ENCODE assay signal across 1 cellular context in the genomic region with DNA sequence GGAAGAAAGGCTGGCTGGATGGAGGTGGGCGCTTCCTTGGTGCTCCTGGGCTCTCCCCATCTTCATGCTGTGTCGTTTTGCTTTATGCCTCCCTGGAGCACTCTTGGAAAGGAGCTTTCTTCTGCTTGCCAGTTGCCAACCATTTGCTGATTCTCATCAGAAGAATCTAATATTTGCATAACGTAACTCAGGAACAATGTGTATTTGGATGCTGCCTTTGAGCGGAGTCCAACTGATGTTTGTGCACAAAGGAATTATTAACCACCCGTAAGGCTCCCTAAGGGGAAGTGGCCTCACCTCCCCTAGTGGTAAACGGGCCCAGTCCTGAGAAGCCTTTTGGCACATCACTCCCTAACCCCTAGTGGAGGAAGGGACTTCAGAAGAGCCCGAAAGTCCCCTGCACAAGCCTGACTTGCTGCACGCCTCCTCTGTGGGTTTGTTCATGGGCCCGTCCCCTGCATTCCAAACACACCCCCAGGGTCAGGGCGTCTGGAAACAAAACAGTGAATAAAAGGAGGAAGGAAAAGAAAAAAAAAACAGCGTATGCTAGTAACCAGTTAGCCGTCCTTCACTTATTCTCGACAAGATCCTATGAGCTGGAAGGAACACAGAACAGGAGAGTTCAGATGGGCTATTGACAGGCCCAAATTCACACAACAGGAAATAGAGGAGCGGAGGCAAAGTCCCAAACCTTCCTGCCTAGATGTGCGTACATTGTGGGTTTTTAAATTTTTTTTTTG.
A peak's percentile ranks its signal among the peaks of the same experiment; 100 is the strongest.
TF ChIP-seq lines count a peak whose summit lies in the region.

No MANE protein-coding gene starts in this region.

TF ChIP-seq in HepG2, 621 proteins besides CTCF, POLR2A, EP300 and RAD21 (continued from another document and continues in another):
- TF ChIP-seq GABPB1 (CRISPR knock-in tag; IDR thresholded peaks at IDR 0.05) (no peak; the same call in 1 of the 2 replicates), ZNF180 (CRISPR knock-in tag; IDR thresholded peaks at IDR 0.05; ENCODE audit: borderline replicate concordance, low read depth) (no peak), SAP130 (CRISPR knock-in tag; IDR thresholded peaks at IDR 0.05; ENCODE audit: low read depth) (peak; percentile 86), SOX6 (IDR thresholded peaks at IDR 0.05) (no peak), SOX6 (CRISPR knock-in tag; IDR thresholded peaks at IDR 0.05) (peak; percentile 99), FIP1L1 (IDR thresholded peaks at IDR 0.05; ENCODE audit: borderline replicate concordance, insufficient read depth, low read depth, low read length) (no peak), ZNF782 (CRISPR knock-in tag; IDR thresholded peaks at IDR 0.05; ENCODE audit: borderline replicate concordance) (no peak; the same call in 1 of the 2 replicates), FOXM1 (CRISPR knock-in tag; IDR thresholded peaks at IDR 0.05) (no peak), RARA (CRISPR knock-in tag; IDR thresholded peaks at IDR 0.05) (peak; percentile 90), KAT7 (CRISPR knock-in tag; IDR thresholded peaks at IDR 0.05; ENCODE audit: borderline replicate concordance) (peak; percentile 55), KDM5A (IDR thresholded peaks at IDR 0.05; ENCODE audit: borderline replicate concordance, low read length) (no peak; the same call in 1 of the 2 replicates), ZNF563 (CRISPR knock-in tag; IDR thresholded peaks at IDR 0.05) (no peak), GTF2F1 (IDR thresholded peaks at IDR 0.05; ENCODE audit: low read length) (no peak), RBM39 (IDR thresholded peaks at IDR 0.05; ENCODE audit: low read depth, low read length, poor library complexity, severe bottlenecking) (no peak), SRY (CRISPR knock-in tag; IDR thresholded peaks at IDR 0.05) (peak; percentile 25; the same call in 1 of the 2 replicates), ATM (IDR thresholded peaks at IDR 0.05; ENCODE audit: borderline replicate concordance) (no peak), SCMH1 (CRISPR knock-in tag; IDR thresholded peaks at IDR 0.05; ENCODE audit: borderline replicate concordance) (no peak), ZNF317 (CRISPR knock-in tag; IDR thresholded peaks at IDR 0.05) (no peak), ZNF605 (CRISPR knock-in tag; IDR thresholded peaks at IDR 0.05) (peak; percentile 72), MXI1 (IDR thresholded peaks at IDR 0.05; ENCODE audit: borderline replicate concordance, low read depth, low read length) (0 out of 3 replicates have a peak, but pooled peaks have one; percentile 9), ARID2 (CRISPR knock-in tag; IDR thresholded peaks at IDR 0.05; ENCODE audit: borderline replicate concordance) (no peak), NKX3-1 (CRISPR knock-in tag; IDR thresholded peaks at IDR 0.05) (no peak), ARNT (IDR thresholded peaks at IDR 0.05) (no peak), JARID2 (CRISPR knock-in tag; IDR thresholded peaks at IDR 0.05; ENCODE audit: insufficient replicate concordance) (no peak), KLF15 (CRISPR knock-in tag; IDR thresholded peaks at IDR 0.05; ENCODE audit: borderline replicate concordance) (no peak), ZFP82 (CRISPR knock-in tag; IDR thresholded peaks at IDR 0.05; ENCODE audit: borderline replicate concordance) (no peak), ZNF253 (CRISPR knock-in tag; IDR thresholded peaks at IDR 0.05; ENCODE audit: borderline replicate concordance) (no peak), ATAD3A (CRISPR knock-in tag; IDR thresholded peaks at IDR 0.05) (no peak), ZNF451 (CRISPR knock-in tag; IDR thresholded peaks at IDR 0.05) (no peak), ZNF749 (CRISPR knock-in tag; IDR thresholded peaks at IDR 0.05; ENCODE audit: borderline replicate concordance) (peak; percentile 50; the same call in 1 of the 2 replicates), ELF1 (CRISPR knock-in tag; IDR thresholded peaks at IDR 0.05) (peak; percentile 48; the same call in 1 of the 2 replicates), ZNF7 (CRISPR knock-in tag; IDR thresholded peaks at IDR 0.05) (no peak), FOXC1 (CRISPR knock-in tag; IDR thresholded peaks at IDR 0.05; ENCODE audit: borderline replicate concordance) (0 out of 2 replicates have a peak, but pooled peaks have one; percentile 68), SP1 (IDR thresholded peaks at IDR 0.05) (no peak), SP1 (CRISPR knock-in tag; IDR thresholded peaks at IDR 0.05) (no peak), ZNF543 (CRISPR knock-in tag; IDR thresholded peaks at IDR 0.05) (no peak), SIN3B (IDR thresholded peaks at IDR 0.05; ENCODE audit: low read length) (no peak)
- TF ChIP-seq, protein P1, sequence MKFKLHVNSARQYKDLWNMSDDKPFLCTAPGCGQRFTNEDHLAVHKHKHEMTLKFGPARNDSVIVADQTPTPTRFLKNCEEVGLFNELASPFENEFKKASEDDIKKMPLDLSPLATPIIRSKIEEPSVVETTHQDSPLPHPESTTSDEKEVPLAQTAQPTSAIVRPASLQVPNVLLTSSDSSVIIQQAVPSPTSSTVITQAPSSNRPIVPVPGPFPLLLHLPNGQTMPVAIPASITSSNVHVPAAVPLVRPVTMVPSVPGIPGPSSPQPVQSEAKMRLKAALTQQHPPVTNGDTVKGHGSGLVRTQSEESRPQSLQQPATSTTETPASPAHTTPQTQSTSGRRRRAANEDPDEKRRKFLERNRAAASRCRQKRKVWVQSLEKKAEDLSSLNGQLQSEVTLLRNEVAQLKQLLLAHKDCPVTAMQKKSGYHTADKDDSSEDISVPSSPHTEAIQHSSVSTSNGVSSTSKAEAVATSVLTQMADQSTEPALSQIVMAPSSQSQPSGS (CRISPR knock-in tag; IDR thresholded peaks at IDR 0.05), result peak; percentile 94
- TF ChIP-seq, protein P2, sequence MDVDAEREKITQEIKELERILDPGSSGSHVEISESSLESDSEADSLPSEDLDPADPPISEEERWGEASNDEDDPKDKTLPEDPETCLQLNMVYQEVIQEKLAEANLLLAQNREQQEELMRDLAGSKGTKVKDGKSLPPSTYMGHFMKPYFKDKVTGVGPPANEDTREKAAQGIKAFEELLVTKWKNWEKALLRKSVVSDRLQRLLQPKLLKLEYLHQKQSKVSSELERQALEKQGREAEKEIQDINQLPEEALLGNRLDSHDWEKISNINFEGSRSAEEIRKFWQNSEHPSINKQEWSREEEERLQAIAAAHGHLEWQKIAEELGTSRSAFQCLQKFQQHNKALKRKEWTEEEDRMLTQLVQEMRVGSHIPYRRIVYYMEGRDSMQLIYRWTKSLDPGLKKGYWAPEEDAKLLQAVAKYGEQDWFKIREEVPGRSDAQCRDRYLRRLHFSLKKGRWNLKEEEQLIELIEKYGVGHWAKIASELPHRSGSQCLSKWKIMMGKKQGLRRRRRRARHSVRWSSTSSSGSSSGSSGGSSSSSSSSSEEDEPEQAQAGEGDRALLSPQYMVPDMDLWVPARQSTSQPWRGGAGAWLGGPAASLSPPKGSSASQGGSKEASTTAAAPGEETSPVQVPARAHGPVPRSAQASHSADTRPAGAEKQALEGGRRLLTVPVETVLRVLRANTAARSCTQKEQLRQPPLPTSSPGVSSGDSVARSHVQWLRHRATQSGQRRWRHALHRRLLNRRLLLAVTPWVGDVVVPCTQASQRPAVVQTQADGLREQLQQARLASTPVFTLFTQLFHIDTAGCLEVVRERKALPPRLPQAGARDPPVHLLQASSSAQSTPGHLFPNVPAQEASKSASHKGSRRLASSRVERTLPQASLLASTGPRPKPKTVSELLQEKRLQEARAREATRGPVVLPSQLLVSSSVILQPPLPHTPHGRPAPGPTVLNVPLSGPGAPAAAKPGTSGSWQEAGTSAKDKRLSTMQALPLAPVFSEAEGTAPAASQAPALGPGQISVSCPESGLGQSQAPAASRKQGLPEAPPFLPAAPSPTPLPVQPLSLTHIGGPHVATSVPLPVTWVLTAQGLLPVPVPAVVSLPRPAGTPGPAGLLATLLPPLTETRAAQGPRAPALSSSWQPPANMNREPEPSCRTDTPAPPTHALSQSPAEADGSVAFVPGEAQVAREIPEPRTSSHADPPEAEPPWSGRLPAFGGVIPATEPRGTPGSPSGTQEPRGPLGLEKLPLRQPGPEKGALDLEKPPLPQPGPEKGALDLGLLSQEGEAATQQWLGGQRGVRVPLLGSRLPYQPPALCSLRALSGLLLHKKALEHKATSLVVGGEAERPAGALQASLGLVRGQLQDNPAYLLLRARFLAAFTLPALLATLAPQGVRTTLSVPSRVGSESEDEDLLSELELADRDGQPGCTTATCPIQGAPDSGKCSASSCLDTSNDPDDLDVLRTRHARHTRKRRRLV (CRISPR knock-in tag; IDR thresholded peaks at IDR 0.05), result no peak
- TF ChIP-seq, protein P3, sequence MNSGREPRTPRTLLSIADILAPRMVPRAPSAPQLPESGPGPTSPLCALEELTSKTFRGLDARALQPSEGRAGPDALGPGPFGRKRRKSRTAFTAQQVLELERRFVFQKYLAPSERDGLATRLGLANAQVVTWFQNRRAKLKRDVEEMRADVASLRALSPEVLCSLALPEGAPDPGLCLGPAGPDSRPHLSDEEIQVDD (CRISPR knock-in tag; IDR thresholded peaks at IDR 0.05; ENCODE audit: borderline replicate concordance), result no peak
- TF ChIP-seq, protein P4, sequence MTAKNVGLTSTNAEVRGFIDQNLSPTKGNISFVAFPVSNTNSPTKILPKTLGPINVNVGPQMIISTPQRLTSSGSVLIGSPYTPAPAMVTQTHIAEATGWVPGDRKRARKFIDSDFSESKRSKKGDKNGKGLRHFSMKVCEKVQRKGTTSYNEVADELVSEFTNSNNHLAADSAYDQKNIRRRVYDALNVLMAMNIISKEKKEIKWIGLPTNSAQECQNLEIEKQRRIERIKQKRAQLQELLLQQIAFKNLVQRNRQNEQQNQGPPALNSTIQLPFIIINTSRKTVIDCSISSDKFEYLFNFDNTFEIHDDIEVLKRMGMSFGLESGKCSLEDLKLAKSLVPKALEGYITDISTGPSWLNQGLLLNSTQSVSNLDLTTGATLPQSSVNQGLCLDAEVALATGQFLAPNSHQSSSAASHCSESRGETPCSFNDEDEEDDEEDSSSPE (CRISPR knock-in tag; IDR thresholded peaks at IDR 0.05), result peak; percentile 45; the same call in 1 of the 2 replicates
- TF ChIP-seq, protein P5, sequence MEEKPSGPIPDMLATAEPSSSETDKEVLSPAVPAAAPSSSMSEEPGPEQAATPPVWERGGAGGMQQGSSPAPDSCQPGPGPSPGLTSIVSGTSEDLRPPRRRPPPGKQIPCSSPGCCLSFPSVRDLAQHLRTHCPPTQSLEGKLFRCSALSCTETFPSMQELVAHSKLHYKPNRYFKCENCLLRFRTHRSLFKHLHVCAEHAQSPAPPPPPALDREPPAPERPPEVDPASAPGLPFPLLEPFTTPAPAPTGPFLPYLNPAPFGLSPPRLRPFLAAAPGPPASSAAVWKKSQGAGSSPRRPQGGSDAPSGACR (CRISPR knock-in tag; IDR thresholded peaks at IDR 0.05), result 0 out of 2 replicates have a peak, but pooled peaks have one; percentile 49
- TF ChIP-seq, protein P6, sequence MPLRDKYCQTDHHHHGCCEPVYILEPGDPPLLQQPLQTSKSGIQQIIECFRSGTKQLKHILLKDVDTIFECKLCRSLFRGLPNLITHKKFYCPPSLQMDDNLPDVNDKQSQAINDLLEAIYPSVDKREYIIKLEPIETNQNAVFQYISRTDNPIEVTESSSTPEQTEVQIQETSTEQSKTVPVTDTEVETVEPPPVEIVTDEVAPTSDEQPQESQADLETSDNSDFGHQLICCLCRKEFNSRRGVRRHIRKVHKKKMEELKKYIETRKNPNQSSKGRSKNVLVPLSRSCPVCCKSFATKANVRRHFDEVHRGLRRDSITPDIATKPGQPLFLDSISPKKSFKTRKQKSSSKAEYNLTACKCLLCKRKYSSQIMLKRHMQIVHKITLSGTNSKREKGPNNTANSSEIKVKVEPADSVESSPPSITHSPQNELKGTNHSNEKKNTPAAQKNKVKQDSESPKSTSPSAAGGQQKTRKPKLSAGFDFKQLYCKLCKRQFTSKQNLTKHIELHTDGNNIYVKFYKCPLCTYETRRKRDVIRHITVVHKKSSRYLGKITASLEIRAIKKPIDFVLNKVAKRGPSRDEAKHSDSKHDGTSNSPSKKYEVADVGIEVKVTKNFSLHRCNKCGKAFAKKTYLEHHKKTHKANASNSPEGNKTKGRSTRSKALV (CRISPR knock-in tag; IDR thresholded peaks at IDR 0.05), result no peak
- TF ChIP-seq, protein P7, sequence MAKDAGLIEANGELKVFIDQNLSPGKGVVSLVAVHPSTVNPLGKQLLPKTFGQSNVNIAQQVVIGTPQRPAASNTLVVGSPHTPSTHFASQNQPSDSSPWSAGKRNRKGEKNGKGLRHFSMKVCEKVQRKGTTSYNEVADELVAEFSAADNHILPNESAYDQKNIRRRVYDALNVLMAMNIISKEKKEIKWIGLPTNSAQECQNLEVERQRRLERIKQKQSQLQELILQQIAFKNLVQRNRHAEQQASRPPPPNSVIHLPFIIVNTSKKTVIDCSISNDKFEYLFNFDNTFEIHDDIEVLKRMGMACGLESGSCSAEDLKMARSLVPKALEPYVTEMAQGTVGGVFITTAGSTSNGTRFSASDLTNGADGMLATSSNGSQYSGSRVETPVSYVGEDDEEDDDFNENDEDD (CRISPR knock-in tag; IDR thresholded peaks at IDR 0.05; ENCODE audit: borderline replicate concordance), result no peak; the same call in 1 of the 2 replicates
- TF ChIP-seq, protein P8, sequence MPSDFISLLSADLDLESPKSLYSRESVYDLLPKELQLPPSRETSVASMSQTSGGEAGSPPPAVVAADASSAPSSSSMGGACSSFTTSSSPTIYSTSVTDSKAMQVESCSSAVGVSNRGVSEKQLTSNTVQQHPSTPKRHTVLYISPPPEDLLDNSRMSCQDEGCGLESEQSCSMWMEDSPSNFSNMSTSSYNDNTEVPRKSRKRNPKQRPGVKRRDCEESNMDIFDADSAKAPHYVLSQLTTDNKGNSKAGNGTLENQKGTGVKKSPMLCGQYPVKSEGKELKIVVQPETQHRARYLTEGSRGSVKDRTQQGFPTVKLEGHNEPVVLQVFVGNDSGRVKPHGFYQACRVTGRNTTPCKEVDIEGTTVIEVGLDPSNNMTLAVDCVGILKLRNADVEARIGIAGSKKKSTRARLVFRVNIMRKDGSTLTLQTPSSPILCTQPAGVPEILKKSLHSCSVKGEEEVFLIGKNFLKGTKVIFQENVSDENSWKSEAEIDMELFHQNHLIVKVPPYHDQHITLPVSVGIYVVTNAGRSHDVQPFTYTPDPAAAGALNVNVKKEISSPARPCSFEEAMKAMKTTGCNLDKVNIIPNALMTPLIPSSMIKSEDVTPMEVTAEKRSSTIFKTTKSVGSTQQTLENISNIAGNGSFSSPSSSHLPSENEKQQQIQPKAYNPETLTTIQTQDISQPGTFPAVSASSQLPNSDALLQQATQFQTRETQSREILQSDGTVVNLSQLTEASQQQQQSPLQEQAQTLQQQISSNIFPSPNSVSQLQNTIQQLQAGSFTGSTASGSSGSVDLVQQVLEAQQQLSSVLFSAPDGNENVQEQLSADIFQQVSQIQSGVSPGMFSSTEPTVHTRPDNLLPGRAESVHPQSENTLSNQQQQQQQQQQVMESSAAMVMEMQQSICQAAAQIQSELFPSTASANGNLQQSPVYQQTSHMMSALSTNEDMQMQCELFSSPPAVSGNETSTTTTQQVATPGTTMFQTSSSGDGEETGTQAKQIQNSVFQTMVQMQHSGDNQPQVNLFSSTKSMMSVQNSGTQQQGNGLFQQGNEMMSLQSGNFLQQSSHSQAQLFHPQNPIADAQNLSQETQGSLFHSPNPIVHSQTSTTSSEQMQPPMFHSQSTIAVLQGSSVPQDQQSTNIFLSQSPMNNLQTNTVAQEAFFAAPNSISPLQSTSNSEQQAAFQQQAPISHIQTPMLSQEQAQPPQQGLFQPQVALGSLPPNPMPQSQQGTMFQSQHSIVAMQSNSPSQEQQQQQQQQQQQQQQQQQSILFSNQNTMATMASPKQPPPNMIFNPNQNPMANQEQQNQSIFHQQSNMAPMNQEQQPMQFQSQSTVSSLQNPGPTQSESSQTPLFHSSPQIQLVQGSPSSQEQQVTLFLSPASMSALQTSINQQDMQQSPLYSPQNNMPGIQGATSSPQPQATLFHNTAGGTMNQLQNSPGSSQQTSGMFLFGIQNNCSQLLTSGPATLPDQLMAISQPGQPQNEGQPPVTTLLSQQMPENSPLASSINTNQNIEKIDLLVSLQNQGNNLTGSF (CRISPR knock-in tag; IDR thresholded peaks at IDR 0.05), result no peak
